17 cellular contexts compared by ENCODE assay signal in genomic region chr1:36355811-36356210, GRCh38.
"Had no signal": no experiment of that assay in that cellular context is flagged by ENCODE, and none has a peak within 500 bp of the region (broad histone marks: within the 10 kb centered on the region; RNA-seq: fewer than 3 reads in every experiment).

No MANE protein-coding gene starts in this region.

- DNase-seq: activated CD4-positive, alpha-beta memory T cell treated with anti-CD3 and anti-CD28 coated beads for 36 hours; activated effector memory CD4-positive, alpha-beta T cell treated with anti-CD3 and anti-CD28 coated beads, Interleukin-2, amount 50 U/mL, for 16 hours; activated T-cell treated with anti-CD3 and anti-CD28 coated beads, Interleukin-2, amount 50 U/mL, for 4 hours; amygdala; body of pancreas; central memory CD4-positive, alpha-beta T cell; colonic mucosa; left lung; natural killer cell; sigmoid colon; upper lobe of right lung had no signal

- H3K27me3 Mint-ChIP-seq: activated CD4-positive, alpha-beta memory T cell treated with anti-CD3 and anti-CD28 coated beads for 36 hours; activated naive CD8-positive, alpha-beta T cell; memory B cell had no signal

- H3K27ac ChIP-seq: body of pancreas, colonic mucosa, left lung, psoas muscle, sigmoid colon, SK-N-MC, thoracic aorta, upper lobe of right lung had no signal

- H3K27ac Mint-ChIP-seq: activated CD4-positive, alpha-beta memory T cell treated with anti-CD3 and anti-CD28 coated beads for 36 hours; activated naive CD8-positive, alpha-beta T cell; memory B cell; natural killer cell had no signal

- H3K4me3 ChIP-seq: body of pancreas, colonic mucosa, left lung, psoas muscle, sigmoid colon, SK-N-MC, spleen, thoracic aorta, upper lobe of right lung had no signal

- H3K36me3 Mint-ChIP-seq: natural killer cell had no signal

- H3K9me3 Mint-ChIP-seq: activated CD4-positive, alpha-beta memory T cell treated with anti-CD3 and anti-CD28 coated beads for 36 hours; activated T-cell treated with anti-CD3 and anti-CD28 coated beads, Interleukin-2, amount 50 U/mL, for 4 hours; memory B cell; natural killer cell had no signal

- H3K4me3 Mint-ChIP-seq: activated CD4-positive, alpha-beta memory T cell treated with anti-CD3 and anti-CD28 coated beads for 36 hours; activated naive CD8-positive, alpha-beta T cell; activated T-cell treated with anti-CD3 and anti-CD28 coated beads, Interleukin-2, amount 50 U/mL, for 4 hours; memory B cell; natural killer cell had no signal

- H3K27me3 ChIP-seq: body of pancreas, colonic mucosa, left lung, sigmoid colon, spleen, upper lobe of right lung had no signal
